ENCODE assay signal across 9 cellular contexts in genomic region chr16:66070140-66070887, GRCh38.
A peak's percentile ranks its signal among the peaks of the same experiment; 100 is the strongest.
DNase-seq lines count a peak whose midpoint lies in the region; ATAC-seq and TF ChIP-seq lines count a peak whose summit lies in the region.
"Had no signal": no experiment of that assay in that cellular context is flagged by ENCODE, and none has a peak within 500 bp of the region (broad histone marks: within the 10 kb centered on the region; RNA-seq: fewer than 3 reads in every experiment).

No MANE protein-coding gene starts in this region.

- H2BK12ac ChIP-seq in mesenchymal stem cell (ENCODE audit: low read length in 2 of 2), result no peak overlapping the region

- no peak overlapping the region for H4K8ac ChIP-seq in mesenchymal stem cell (ENCODE audit: low read length)

- no peak for TF ChIP-seq CTCF in tibial nerve (IDR thresholded peaks at IDR 0.05)
- no peak for TF ChIP-seq CTCF in mammary epithelial cell (conservative IDR thresholded peaks at IDR 0.05 in 1 of 2, IDR thresholded peaks at IDR 0.05 in 1 of 2; ENCODE audit: extremely low read depth in 1 of 2, insufficient read depth in 1 of 2, low read depth in 1 of 2, low read length in 2 of 2)

- 90% methylated on average over 5 of the region's 5 CpGs for WGBS in mesenchymal stem cell
- WGBS in tibial nerve, 2 donors, result 64 to 88% methylated on average over 5 of the region's 5 CpGs
- 61% methylated on average over 5 of the region's 5 CpGs for WGBS in mammary epithelial cell (ENCODE audit: low coverage, missing lambda C conversion rate)

- H3K14ac ChIP-seq in mesenchymal stem cell (ENCODE audit: low read length in 2 of 2), result no peak overlapping the region

- no peak for ATAC-seq in GM18858 (IDR thresholded peaks at IDR 0.05; ENCODE audit: unreplicated experiment)
- ATAC-seq: activated CD8-positive, alpha-beta T cell treated with anti-CD3 and anti-CD28 coated beads for 36 hours had no signal

- H3K27ac ChIP-seq in mesenchymal stem cell (ENCODE audit: low read length, poor library complexity, severe bottlenecking), result no peak overlapping the region
- no peak overlapping the region for H3K27ac ChIP-seq in tibial nerve
- H3K27ac ChIP-seq in mammary epithelial cell (ENCODE audit: insufficient read depth, low read depth, low read length), result no peak overlapping the region

- TF ChIP-seq EP300 in tibial nerve (IDR thresholded peaks at IDR 0.05), result no peak

- dilution Hi-C loops in mammary epithelial cell (cut with HindIII; ENCODE audit: low sequenced_read_pairs), result no loop called here

- in situ Hi-C loops in mammary epithelial cell (cut with MboI; ENCODE audit: low sequenced_read_pairs in 2 of 2), result no loop called here

- H3K79me2 ChIP-seq in mammary epithelial cell (ENCODE audit: insufficient read depth, low read length), result no peaks in the 10 kb centered on the region

- BruUV-seq in mammary epithelial cell (replicated peaks; lab: Mats Ljungman, UMichigan), result no TSS peak

- DNase-seq in NCI-H2196 (lab: John Stamatoyannopoulos, UW; ENCODE audit: unreplicated experiment) (peak; percentile 1), NCI-H2196 treated with DMSO at 0.1 percent for 48 hours (lab: John Stamatoyannopoulos, UW; ENCODE audit: unreplicated experiment) (no peak), dedifferentiated amniotic fluid mesenchymal stem cell (ENCODE audit: extremely low spot score) (peak; percentile 70), mesenchymal stem cell (peak; percentile 74), tibial nerve (ENCODE audit: low spot score in 2 of 2) (peak; percentile 36 to 52), mammary epithelial cell (no peak)
- DNase-seq in central memory CD4-positive, alpha-beta T cell, result no peak
- DNase-seq: activated CD8-positive, alpha-beta T cell treated with anti-CD3 and anti-CD28 coated beads for 36 hours had no signal

- no peak overlapping the region for H2BK15ac ChIP-seq in mesenchymal stem cell (ENCODE audit: low read depth, poor library complexity, severe bottlenecking)

- H3K4me1 ChIP-seq in mesenchymal stem cell (ENCODE audit: control insufficient read depth, insufficient read depth, low read depth, low read length) (no peaks in the 10 kb centered on the region), tibial nerve (peaks cover 0 to 33% (median 3%) of the 10 kb centered on the region in 4 donors), mammary epithelial cell (ENCODE audit: insufficient read depth, low read length) (no peaks in the 10 kb centered on the region)

- H3K36me3 ChIP-seq in mesenchymal stem cell (ENCODE audit: control insufficient read depth in 1 of 2, insufficient read depth in 2 of 2, low read depth in 1 of 2, low read length in 2 of 2) (no peaks in the 10 kb centered on the region), tibial nerve (no peaks in the 10 kb centered on the region), mammary epithelial cell (ENCODE audit: insufficient read depth, low read length) (no peaks in the 10 kb centered on the region)

- peaks cover 11% of the 10 kb centered on the region for H3K9me3 ChIP-seq in mesenchymal stem cell (ENCODE audit: control insufficient read depth, low read length)
- no peaks in the 10 kb centered on the region for H3K9me3 ChIP-seq in tibial nerve
- peaks cover 7% of the 10 kb centered on the region for H3K9me3 ChIP-seq in mammary epithelial cell (replicated peaks; ENCODE audit: insufficient read depth, low read length)

- H2AFZ ChIP-seq in mesenchymal stem cell (ENCODE audit: low read depth, low read length) (no peak overlapping the region), mammary epithelial cell (ENCODE audit: low read depth, low read length) (no peak overlapping the region)

- H2BK120ac ChIP-seq in mesenchymal stem cell (ENCODE audit: low read depth, low read length), result no peak overlapping the region

- H3K18ac ChIP-seq in mesenchymal stem cell (ENCODE audit: low read depth in 1 of 2, low read length in 2 of 2), result peak overlapping the region in 1 of 2 experiments; percentile 12

- H3K27me3 ChIP-seq in mesenchymal stem cell (ENCODE audit: control insufficient read depth in 1 of 2, insufficient read depth in 1 of 2, low read length in 2 of 2), result no peaks in the 10 kb centered on the region
- H3K27me3 ChIP-seq in tibial nerve, result no peaks in the 10 kb centered on the region
- no peaks in the 10 kb centered on the region for H3K27me3 ChIP-seq in mammary epithelial cell (ENCODE audit: insufficient read depth, low read length)

- no peak overlapping the region for H2BK5ac ChIP-seq in mesenchymal stem cell (ENCODE audit: low read depth, low read length, poor library complexity, severe bottlenecking)

- no peak for TF ChIP-seq POLR2A in tibial nerve (IDR thresholded peaks at IDR 0.05)

- H4K20me1 ChIP-seq in mammary epithelial cell (ENCODE audit: insufficient read depth, low read length), result no peaks in the 10 kb centered on the region

- no peak overlapping the region for H2AK5ac ChIP-seq in mesenchymal stem cell (ENCODE audit: low read length, severe bottlenecking)

- H3K4me3 ChIP-seq in mesenchymal stem cell (ENCODE audit: insufficient read depth in 1 of 2, low read depth in 1 of 2, low read length in 2 of 2) (no peak overlapping the region), tibial nerve (no peak overlapping the region), mammary epithelial cell (replicated peaks in 1 of 3; ENCODE audit: insufficient read depth in 1 of 3, low read depth in 2 of 3, low read length in 3 of 3) (no peak overlapping the region)

- no peaks in the 10 kb centered on the region for H3K79me1 ChIP-seq in mesenchymal stem cell (replicated peaks; ENCODE audit: low read length, poor library complexity, severe bottlenecking)

- H3K4ac ChIP-seq in mesenchymal stem cell (ENCODE audit: low read depth in 1 of 2, low read length in 2 of 2), result no peak overlapping the region

- no peak overlapping the region for H4K91ac ChIP-seq in mesenchymal stem cell (ENCODE audit: low read length)

- H3K9ac ChIP-seq in mesenchymal stem cell (ENCODE audit: low read length) (no peak overlapping the region), mammary epithelial cell (ENCODE audit: insufficient read depth, low read length) (no peak overlapping the region)

- CTCF ChIA-PET in mammary epithelial cell (lab: Charles Lee; ENCODE audit: low non-redundant PET), result no interaction called here

- intact Hi-C loops in mammary epithelial cell (cut with micrococcal nuclease), result no loop called here

- H3K4me2 ChIP-seq in mesenchymal stem cell (ENCODE audit: low read length, poor library complexity, severe bottlenecking) (no peak overlapping the region), mammary epithelial cell (ENCODE audit: insufficient read depth, low read depth, low read length) (no peak overlapping the region)

- H3K23ac ChIP-seq in mesenchymal stem cell (ENCODE audit: low read length in 2 of 2), result no peak overlapping the region

Comparison
In these comparisons a context has a peak if more than half of its experiments do, and no peak if none do; other contexts are left out.
1. DNase-seq: peak in NCI-H2196 (single experiment), dedifferentiated amniotic fluid mesenchymal stem cell (single experiment), mesenchymal stem cell (single experiment) and tibial nerve (2 of 2); none in NCI-H2196 treated with DMSO at 0.1 percent for 48 hours (single experiment), mammary epithelial cell (single experiment) and central memory CD4-positive, alpha-beta T cell (single experiment).